Comparison of ENCODE assay signal across 25 cellular contexts in the genomic region with DNA sequence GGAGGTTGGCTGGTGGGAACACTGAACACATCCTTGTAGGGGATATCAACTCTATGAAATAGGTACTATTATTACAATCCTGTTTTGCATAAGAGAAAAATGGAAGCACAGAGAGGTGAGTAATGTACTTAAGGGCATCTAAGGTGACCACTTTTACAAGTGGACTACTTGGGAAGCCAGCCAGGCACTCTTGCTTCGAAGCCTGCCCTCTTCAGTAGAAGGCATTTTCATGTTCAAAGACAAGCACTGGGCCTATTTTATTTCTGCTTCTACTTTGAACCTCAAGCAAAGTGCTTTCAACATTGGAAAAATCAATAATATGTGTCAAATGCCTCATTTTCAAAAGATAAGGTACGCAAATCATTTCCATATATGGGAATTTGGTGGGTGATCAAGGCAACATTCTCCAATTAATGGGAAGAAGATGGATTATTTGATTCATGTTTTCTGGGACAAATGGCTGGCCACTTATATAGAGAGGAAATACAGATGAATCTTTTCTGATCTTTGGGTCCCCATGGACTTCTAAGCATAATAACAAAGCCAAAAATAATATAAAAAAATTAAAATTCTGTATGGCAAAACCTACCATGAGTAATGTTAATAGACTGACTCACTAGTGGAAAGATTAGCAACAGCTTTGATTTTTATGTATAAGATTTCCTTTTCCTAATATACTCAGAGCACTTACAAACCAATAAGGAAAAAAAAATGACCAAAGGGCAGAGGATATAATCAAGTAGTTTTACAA.
A peak's percentile ranks its signal among the peaks of the same experiment; 100 is the strongest.
DNase-seq lines count a peak whose midpoint lies in the region; ATAC-seq, FAIRE-seq and TF ChIP-seq lines count a peak whose summit lies in the region.
"Had no signal": no experiment of that assay in that cellular context is flagged by ENCODE, and none has a peak within 500 bp of the region (broad histone marks: within the 10 kb centered on the region; RNA-seq: fewer than 3 reads in every experiment).

No MANE protein-coding gene starts in this region.

- peaks cover 19% of the 10 kb centered on the region for H3K4me1 Mint-ChIP-seq in astrocyte (ENCODE audit: low read depth, unreplicated experiment)
- no peaks in the 10 kb centered on the region for H3K4me1 Mint-ChIP-seq in activated naive CD8-positive, alpha-beta T cell treated with anti-CD3 and anti-CD28 coated beads, Interleukin-2, amount 50 U/mL, for 24 hours
- H3K4me1 Mint-ChIP-seq: CD4-positive, alpha-beta memory T cell; T-cell had no signal

- H3K4me3 Mint-ChIP-seq in astrocyte (ENCODE audit: unreplicated experiment) = no peak overlapping the region
- H3K4me3 Mint-ChIP-seq in activated naive CD8-positive, alpha-beta T cell treated with anti-CD3 and anti-CD28 coated beads, Interleukin-2, amount 50 U/mL, for 24 hours = no peak overlapping the region
- H3K4me3 Mint-ChIP-seq: CD4-positive, alpha-beta memory T cell; H9; IgD-negative memory B cell; T-cell had no signal

- no peaks in the 10 kb centered on the region for H3K9me3 Mint-ChIP-seq in astrocyte (ENCODE audit: unreplicated experiment)
- no peaks in the 10 kb centered on the region for H3K9me3 Mint-ChIP-seq in activated naive CD8-positive, alpha-beta T cell treated with anti-CD3 and anti-CD28 coated beads, Interleukin-2, amount 50 U/mL, for 24 hours
- H3K9me3 Mint-ChIP-seq: IgD-negative memory B cell, T-cell had no signal

- H3K9ac ChIP-seq in astrocyte (ENCODE audit: low read length) = no peak overlapping the region
- H3K9ac ChIP-seq: SK-N-SH had no signal

- H3K4me1 ChIP-seq in ACC112 (ENCODE audit: control insufficient read depth, insufficient read depth, low read length, unreplicated experiment) (peaks cover 38% of the 10 kb centered on the region), astrocyte (ENCODE audit: insufficient read depth, low read length) (peaks cover 15% of the 10 kb centered on the region), lung (ENCODE audit: control insufficient read depth in 2 of 2, insufficient read depth in 2 of 2, low read length in 2 of 2) (peaks cover 0 to 4% of the 10 kb centered on the region in 2 donors)

- H3K27me3 Mint-ChIP-seq in astrocyte (ENCODE audit: low read depth, unreplicated experiment) = no peaks in the 10 kb centered on the region
- H3K27me3 Mint-ChIP-seq in activated naive CD8-positive, alpha-beta T cell treated with anti-CD3 and anti-CD28 coated beads, Interleukin-2, amount 50 U/mL, for 24 hours = no peaks in the 10 kb centered on the region

- H3K27ac ChIP-seq in ACC112 (ENCODE audit: low read depth, low read length) = peak overlapping the region; percentile 89
- H3K27ac ChIP-seq in astrocyte (ENCODE audit: low read depth, low read length) = no peak overlapping the region
- H3K27ac ChIP-seq in lung (ENCODE audit: low read depth in 1 of 2, low read length in 1 of 2) = no peak overlapping the region

- H3K79me2 ChIP-seq in ACC112 (ENCODE audit: control insufficient read depth, insufficient read depth, low read length, unreplicated experiment) = no peaks in the 10 kb centered on the region
- H3K79me2 ChIP-seq in astrocyte (ENCODE audit: insufficient read depth, low read length) = no peaks in the 10 kb centered on the region

- H3K36me3 Mint-ChIP-seq in astrocyte (ENCODE audit: low read depth, unreplicated experiment) = no peaks in the 10 kb centered on the region
- no peaks in the 10 kb centered on the region for H3K36me3 Mint-ChIP-seq in activated naive CD8-positive, alpha-beta T cell treated with anti-CD3 and anti-CD28 coated beads, Interleukin-2, amount 50 U/mL, for 24 hours (ENCODE audit: low read depth)
- H3K36me3 Mint-ChIP-seq: CD4-positive, alpha-beta memory T cell; T-cell had no signal

- H3K4me2 ChIP-seq in astrocyte (ENCODE audit: low read length) = no peak overlapping the region
- H3K4me2 ChIP-seq: SK-N-SH had no signal

- no peaks in the 10 kb centered on the region for H4K20me1 ChIP-seq in astrocyte (ENCODE audit: insufficient read depth, low read length)

- H3K27ac Mint-ChIP-seq in astrocyte (ENCODE audit: unreplicated experiment) = no peak overlapping the region
- no peak overlapping the region for H3K27ac Mint-ChIP-seq in activated naive CD8-positive, alpha-beta T cell treated with anti-CD3 and anti-CD28 coated beads, Interleukin-2, amount 50 U/mL, for 24 hours
- H3K27ac Mint-ChIP-seq: CD4-positive, alpha-beta memory T cell; H9; IgD-negative memory B cell; T-cell had no signal

- H3K4me3 ChIP-seq in ACC112 (ENCODE audit: low read depth, low read length) (peak overlapping the region; percentile 23; the same call in 1 of the 2 replicates), LNCaP clone FGC (ENCODE audit: low read depth, low read length) (no peak overlapping the region), astrocyte (ENCODE audit: insufficient read depth, low read depth, low read length) (no peak overlapping the region), lung (no peak overlapping the region)
- H3K4me3 ChIP-seq: GM12878 had no signal

- WGBS in lung, 2 donors = 73 to 90% methylated on average over 2 of the region's 2 CpGs

- H2AFZ ChIP-seq in ACC112 (ENCODE audit: low read length, unreplicated experiment) (no peak overlapping the region), astrocyte (ENCODE audit: low read depth, low read length) (no peak overlapping the region)

- no peak for FAIRE-seq in astrocyte (lab: Jason Lieb, UNC)
- FAIRE-seq: G401.6, GM12878, GM19239, RCC 7860 had no signal

- TF ChIP-seq CTCF in LNCaP clone FGC (IDR thresholded peaks at IDR 0.05; ENCODE audit: control insufficient read depth, extremely low read depth, insufficient read depth) (no peak), astrocyte (IDR thresholded peaks at IDR 0.05; ENCODE audit: insufficient read depth, low read depth, low read length) (no peak), lung (IDR thresholded peaks at IDR 0.05; ENCODE audit: control extremely low read depth, extremely low read depth) (no peak)

- no peaks in the 10 kb centered on the region for H3K36me3 ChIP-seq in ACC112 (ENCODE audit: insufficient read depth, low read length)
- H3K36me3 ChIP-seq in astrocyte (ENCODE audit: insufficient read depth, low read length) = no peaks in the 10 kb centered on the region
- no peaks in the 10 kb centered on the region for H3K36me3 ChIP-seq in lung (ENCODE audit: control insufficient read depth in 2 of 2, insufficient read depth in 2 of 2, low read length in 2 of 2)

- no peak for ATAC-seq in lung (ENCODE audit: insufficient read depth, low FRiP score)
- no peak for ATAC-seq in HG02623 (IDR thresholded peaks at IDR 0.05; ENCODE audit: unreplicated experiment)
- ATAC-seq in activated naive CD8-positive, alpha-beta T cell treated with anti-CD3 and anti-CD28 coated beads, Interleukin-2, amount 50 U/mL, for 24 hours = no peak
- ATAC-seq: GM12878, T-cell had no signal

- no peaks in the 10 kb centered on the region for H3K9me3 ChIP-seq in astrocyte (ENCODE audit: insufficient read depth, low read depth, low read length)
- no peaks in the 10 kb centered on the region for H3K9me3 ChIP-seq in lung (ENCODE audit: control insufficient read depth in 2 of 2, insufficient read depth in 1 of 2, low read length in 1 of 2)
- H3K9me3 ChIP-seq: SK-N-SH had no signal

- peak; percentile 50 for DNase-seq in LNCaP clone FGC (ENCODE audit: low read depth)
- peak; percentile 32 for DNase-seq in astrocyte (ENCODE audit: low read depth)
- DNase-seq in lung (ENCODE audit: low spot score) = peak; percentile 83
- no peak for DNase-seq in NCI-H446 (lab: John Stamatoyannopoulos, UW)
- DNase-seq in activated naive CD8-positive, alpha-beta T cell treated with anti-CD3 and anti-CD28 coated beads, Interleukin-2, amount 50 U/mL, for 24 hours = no peak
- no peak for DNase-seq in GM19238 (ENCODE audit: insufficient read length, low spot score)
- DNase-seq: Calu3; CD4-positive, alpha-beta memory T cell; DND-41; H9; Kasumi-1; NCI-H1436; NCI-H2081; NCI-H226; NCI-H526; SHP77; SK-N-SH; T-cell had no signal

- H3K27me3 ChIP-seq in ACC112 (ENCODE audit: insufficient read depth, low read length) (no peaks in the 10 kb centered on the region), astrocyte (ENCODE audit: insufficient read depth, low read length) (no peaks in the 10 kb centered on the region), lung (ENCODE audit: control insufficient read depth, insufficient read depth) (no peaks in the 10 kb centered on the region)

Comparison
In these comparisons a context has a peak if more than half of its experiments do, and no peak if none do; other contexts are left out.
1. DNase-seq: peak in LNCaP clone FGC (single experiment), astrocyte (single experiment) and lung (single experiment); none in NCI-H446 (0 of 2), activated naive CD8-positive, alpha-beta T cell treated with anti-CD3 and anti-CD28 coated beads, Interleukin-2, amount 50 U/mL, for 24 hours (single experiment) and GM19238 (single experiment).